1 cellular context compared by ENCODE assay signal in genomic region chr16:87380403-87380802, GRCh38.
A peak's percentile ranks its signal among the peaks of the same experiment; 100 is the strongest.
TF ChIP-seq lines count a peak whose summit lies in the region.

No MANE protein-coding gene starts in this region.

TF ChIP-seq in HepG2, 621 proteins besides CTCF, POLR2A, EP300 and RAD21 (continued from another document and continues in another):
- TF ChIP-seq ZNF646 (CRISPR knock-in tag; IDR thresholded peaks at IDR 0.05) (no peak), AGO2 (optimal IDR thresholded peaks at IDR 0.05; ENCODE audit: low read depth, low read length) (peak; percentile 19), NCOA2 (CRISPR knock-in tag; IDR thresholded peaks at IDR 0.05) (peak; percentile 6; the same call in 1 of the 2 replicates), KDM2A (CRISPR knock-in tag; IDR thresholded peaks at IDR 0.05; ENCODE audit: borderline replicate concordance, low read depth) (0 out of 2 replicates have a peak, but pooled peaks have one; percentile 13), ZNF382 (CRISPR knock-in tag; IDR thresholded peaks at IDR 0.05; ENCODE audit: borderline replicate concordance) (no peak), RARA (CRISPR knock-in tag; IDR thresholded peaks at IDR 0.05) (0 out of 2 replicates have a peak, but pooled peaks have one; percentile 25), MAX (IDR thresholded peaks at IDR 0.05) (0 out of 2 replicates have a peak, but pooled peaks have one; percentile 26), POLR2G (IDR thresholded peaks at IDR 0.05; ENCODE audit: low read depth, low read length) (0 out of 2 replicates have a peak, but pooled peaks have one; percentile 6), ZBTB42 (CRISPR knock-in tag; IDR thresholded peaks at IDR 0.05) (0 out of 2 replicates have a peak, but pooled peaks have one; percentile 44), ZNF557 (CRISPR knock-in tag; IDR thresholded peaks at IDR 0.05) (no peak), SRY (CRISPR knock-in tag; IDR thresholded peaks at IDR 0.05) (0 out of 2 replicates have a peak, but pooled peaks have one; percentile 67), SIN3A (IDR thresholded peaks at IDR 0.05; ENCODE audit: borderline replicate concordance, low read depth, low read length) (peak; percentile 61; the same call in 1 of the 2 replicates), SALL1 (CRISPR knock-in tag; IDR thresholded peaks at IDR 0.05) (peak; percentile 37; the same call in 1 of the 2 replicates), HMGXB4 (CRISPR knock-in tag; IDR thresholded peaks at IDR 0.05; ENCODE audit: borderline replicate concordance in 1 of 2, low read depth in 1 of 2) (peak in 1 of 2 experiments; percentile 37; a peak in 1 of 4 replicates), ZNF839 (CRISPR knock-in tag; IDR thresholded peaks at IDR 0.05; ENCODE audit: borderline replicate concordance) (peak; percentile 50; the same call in 1 of the 2 replicates), ZNF790 (CRISPR knock-in tag; IDR thresholded peaks at IDR 0.05; ENCODE audit: borderline replicate concordance) (no peak), SOX6 (IDR thresholded peaks at IDR 0.05) (no peak), SOX6 (CRISPR knock-in tag; IDR thresholded peaks at IDR 0.05) (peak; percentile 41; the same call in 1 of the 2 replicates), KMT2A (CRISPR knock-in tag; IDR thresholded peaks at IDR 0.05) (0 out of 2 replicates have a peak, but pooled peaks have one; percentile 20), ZNF674 (CRISPR knock-in tag; IDR thresholded peaks at IDR 0.05; ENCODE audit: low read depth) (no peak), ARID4A (CRISPR knock-in tag; IDR thresholded peaks at IDR 0.05; ENCODE audit: borderline replicate concordance) (peak; percentile 35; the same call in 1 of the 2 replicates), AKNA (CRISPR knock-in tag; IDR thresholded peaks at IDR 0.05; ENCODE audit: borderline replicate concordance) (0 out of 2 replicates have a peak, but pooled peaks have one; percentile 2), SKIL (CRISPR knock-in tag; IDR thresholded peaks at IDR 0.05; ENCODE audit: borderline replicate concordance) (no peak), BCL6 (CRISPR knock-in tag; IDR thresholded peaks at IDR 0.05) (0 out of 2 replicates have a peak, but pooled peaks have one; percentile 0), ARNTL (CRISPR knock-in tag; IDR thresholded peaks at IDR 0.05) (0 out of 2 replicates have a peak, but pooled peaks have one; percentile 41), ZSCAN12 (CRISPR knock-in tag; IDR thresholded peaks at IDR 0.05) (no peak), ZNF124 (CRISPR knock-in tag; IDR thresholded peaks at IDR 0.05) (no peak), ZNF580 (CRISPR knock-in tag; IDR thresholded peaks at IDR 0.05; ENCODE audit: borderline replicate concordance, low read depth) (0 out of 2 replicates have a peak, but pooled peaks have one; percentile 13), PATZ1 (CRISPR knock-in tag; IDR thresholded peaks at IDR 0.05) (0 out of 2 replicates have a peak, but pooled peaks have one; percentile 11), FOXK2 (IDR thresholded peaks at IDR 0.05) (no peak), ZBTB3 (CRISPR knock-in tag; IDR thresholded peaks at IDR 0.05; ENCODE audit: borderline replicate concordance, low read depth) (no peak), FLYWCH1 (CRISPR knock-in tag; IDR thresholded peaks at IDR 0.05) (no peak), SOX13 (IDR thresholded peaks at IDR 0.05) (no peak), SOX13 (CRISPR knock-in tag; conservative IDR thresholded peaks at IDR 0.05 in 1 of 2, IDR thresholded peaks at IDR 0.05 in 1 of 2) (0 out of 4 replicates have a peak, but pooled peaks of 1 of the 2 experiments have one; percentile 11)
